Comparison of ENCODE assay signal across 8 cellular contexts in the genomic region with DNA sequence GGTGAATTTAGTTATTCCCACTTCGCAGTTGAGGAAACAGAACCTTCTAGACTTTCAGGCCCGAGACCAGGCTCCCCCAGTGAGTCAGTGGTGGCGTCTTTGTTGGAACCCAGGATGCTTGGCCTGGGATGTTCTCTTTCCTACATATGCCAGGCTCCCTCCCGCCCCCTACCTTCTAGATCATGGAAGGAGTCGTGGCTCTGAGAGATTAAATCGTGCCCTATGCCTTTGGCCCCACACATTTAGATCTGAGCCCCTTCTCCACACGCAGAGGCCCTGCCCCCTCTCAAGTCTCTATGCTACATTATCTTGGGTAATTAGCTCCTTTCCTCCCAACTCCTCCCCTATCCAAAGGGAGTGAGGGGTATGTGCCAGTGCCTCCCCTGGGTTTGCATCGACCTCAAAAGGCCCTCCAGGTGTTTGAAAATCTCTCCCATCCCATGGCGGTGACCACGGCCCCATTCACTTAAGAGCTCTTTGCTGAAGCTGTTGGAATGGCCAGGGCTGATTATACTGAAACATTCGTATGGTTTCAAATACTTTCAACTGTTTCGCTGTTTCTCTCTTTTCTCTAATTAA. TPM values are rescaled to one million over a fixed set of nuclear protein-coding genes. Genes with fewer than 3 reads are reported as not detected.
DNase-seq lines count a peak whose midpoint lies in the region; ATAC-seq and TF ChIP-seq lines count a peak whose summit lies in the region.
"Had no signal": no experiment of that assay in that cellular context is flagged by ENCODE, and none has a peak within 500 bp of the region (broad histone marks: within the 10 kb centered on the region; RNA-seq: fewer than 3 reads in every experiment).

No MANE protein-coding gene starts in this region.

- H2BK120ac ChIP-seq in trophoblast cell (ENCODE audit: insufficient read depth, low read length, poor library complexity) = no peak overlapping the region

- H3K36me3 Mint-ChIP-seq in endothelial cell (ENCODE audit: low read depth, unreplicated experiment) = no peaks in the 10 kb centered on the region

- H3K4ac ChIP-seq in trophoblast cell (ENCODE audit: low read depth, low read length) = no peak overlapping the region

- peak; percentile 62 for DNase-seq in ELF-1 (ENCODE audit: low read depth, low spot score)
- peak; percentile 42 for DNase-seq in NCI-H1694 (lab: John Stamatoyannopoulos, UW)
- peak; percentile 33 for DNase-seq in endothelial cell (ENCODE audit: low spot score)
- DNase-seq in trophoblast cell = no peak
- no peak for DNase-seq in pons (ENCODE audit: low spot score)
- DNase-seq: cortex of kidney had no signal

- H3K4me3 ChIP-seq in trophoblast cell (ENCODE audit: low read depth, low read length) = no peak overlapping the region

- no peak overlapping the region for H2BK12ac ChIP-seq in trophoblast cell (ENCODE audit: low read length)

- no peaks in the 10 kb centered on the region for H3K36me3 ChIP-seq in trophoblast cell (ENCODE audit: control insufficient read depth in 1 of 2, insufficient read depth in 2 of 2, low read length in 2 of 2)

- no peak overlapping the region for H3K27ac ChIP-seq in trophoblast cell (ENCODE audit: low read depth, low read length)

- H4K91ac ChIP-seq in trophoblast cell (ENCODE audit: low read depth, low read length) = no peak overlapping the region

- H3K27me3 ChIP-seq in trophoblast cell (ENCODE audit: insufficient read depth, low read length) = peaks cover 43% of the 10 kb centered on the region

- H3K27ac Mint-ChIP-seq in endothelial cell (ENCODE audit: unreplicated experiment) = no peak overlapping the region

- H4K8ac ChIP-seq in trophoblast cell (ENCODE audit: low read depth, low read length) = no peak overlapping the region

- no peak overlapping the region for H3K18ac ChIP-seq in trophoblast cell (ENCODE audit: low read length)

- H3K4me3 Mint-ChIP-seq in endothelial cell (ENCODE audit: unreplicated experiment) = peak overlapping the region; percentile 78

- H2AK5ac ChIP-seq in trophoblast cell (ENCODE audit: low read length) = no peak overlapping the region

- H2BK5ac ChIP-seq in trophoblast cell (ENCODE audit: low read depth, low read length, poor library complexity) = no peak overlapping the region

- H3K14ac ChIP-seq in trophoblast cell (ENCODE audit: low read length) = no peak overlapping the region

- no peaks in the 10 kb centered on the region for H3K9me3 Mint-ChIP-seq in endothelial cell (ENCODE audit: unreplicated experiment)

- no peaks in the 10 kb centered on the region for H3K9me3 ChIP-seq in trophoblast cell (ENCODE audit: insufficient read depth, low read depth, low read length)

- H3K4me1 ChIP-seq in trophoblast cell (ENCODE audit: control insufficient read depth in 1 of 2, insufficient read depth in 2 of 2, low read length in 2 of 2) = peaks cover 8 to 11% of the 10 kb centered on the region in 2 experiments

- no peak overlapping the region for H3K9ac ChIP-seq in trophoblast cell (ENCODE audit: low read length)

- ATAC-seq in GM18909 (IDR thresholded peaks at IDR 0.05; ENCODE audit: poor library complexity, unreplicated experiment) = no peak
- ATAC-seq in HG03025 (IDR thresholded peaks at IDR 0.05; ENCODE audit: low FRiP score, unreplicated experiment) = no peak

- peaks cover 20% of the 10 kb centered on the region for H3K27me3 Mint-ChIP-seq in endothelial cell (ENCODE audit: unreplicated experiment)

- H4K12ac ChIP-seq in trophoblast cell (ENCODE audit: low read depth, low read length) = no peak overlapping the region

- H3K4me1 Mint-ChIP-seq in endothelial cell (ENCODE audit: unreplicated experiment) = peaks cover 12% of the 10 kb centered on the region

- H3K4me2 ChIP-seq in trophoblast cell (ENCODE audit: low read length) = peak overlapping the region; percentile 67

- WGBS in trophoblast cell (ENCODE audit: extremely low coverage, insufficient coverage, insufficient read length) = no CpG with 5 or more reads among the region's 12 CpGs

- no peak overlapping the region for H3K23ac ChIP-seq in trophoblast cell (ENCODE audit: low read length)

- H3K79me1 ChIP-seq in trophoblast cell (ENCODE audit: low read length) = no peaks in the 10 kb centered on the region

- no peak for TF ChIP-seq CTCF in endothelial cell (IDR thresholded peaks at IDR 0.05; ENCODE audit: unreplicated experiment)

- no peak overlapping the region for H2AFZ ChIP-seq in trophoblast cell (ENCODE audit: insufficient read depth, low read length, poor library complexity)

- H3K79me2 ChIP-seq in trophoblast cell (ENCODE audit: control insufficient read depth, insufficient read depth, low read length, poor library complexity) = no peaks in the 10 kb centered on the region

RNA-seq across cellular contexts. Expression of a gene that starts 3.0 kb away (rescaled TPM):
- 4.5 TPM for total RNA-seq in endothelial cell (ENCODE audit: unreplicated experiment)
- 0.17 and 0.18 TPM in 2 replicates for polyA plus RNA-seq in trophoblast cell (2013)

Comparison
In these comparisons a context has a peak if more than half of its experiments do, and no peak if none do; other contexts are left out.
1. DNase-seq: peak in ELF-1 (single experiment), NCI-H1694 (single experiment) and endothelial cell (single experiment); none in trophoblast cell (0 of 2) and pons (single experiment).